Comparison of ENCODE assay signal across 12 cellular contexts in the genomic region with DNA sequence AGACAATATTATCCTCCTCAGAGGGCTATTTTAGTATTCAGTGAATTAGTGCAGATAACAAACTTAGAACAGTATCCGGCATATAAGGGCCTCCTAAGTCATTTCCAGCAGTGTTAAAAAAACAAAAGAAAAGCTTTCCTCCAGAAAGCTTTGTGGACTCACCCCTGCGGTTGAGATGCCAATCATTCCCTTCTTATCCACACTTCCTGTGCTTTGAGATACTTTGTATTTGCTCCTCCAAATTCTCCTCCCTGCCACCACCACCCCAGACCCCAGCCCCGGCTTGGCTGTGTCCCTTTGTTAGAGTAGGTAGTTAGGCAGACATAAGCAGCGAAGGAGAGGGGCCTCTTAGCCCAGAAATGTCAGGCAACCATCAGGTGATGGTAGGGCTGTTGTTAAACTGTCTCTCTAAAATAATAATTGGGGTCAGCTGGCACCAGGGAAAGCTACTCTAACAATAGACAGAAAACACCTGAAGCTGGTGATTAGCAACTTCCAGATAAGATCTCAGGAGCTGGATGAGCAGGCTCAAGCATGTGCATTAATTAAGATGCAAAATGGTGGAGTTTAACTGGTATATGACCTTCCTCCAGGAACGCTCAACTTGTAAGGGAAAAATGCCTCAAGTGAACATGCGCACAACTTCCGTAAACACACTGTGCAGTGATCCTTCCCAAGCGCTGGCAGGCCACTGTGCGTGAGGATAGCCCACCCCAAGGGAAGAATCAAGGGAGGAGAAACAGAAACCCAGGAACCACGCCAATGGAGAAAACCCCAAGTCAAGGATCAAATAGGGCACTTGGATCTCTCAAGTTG.
DNase-seq lines count a peak whose midpoint lies in the region; ATAC-seq and TF ChIP-seq lines count a peak whose summit lies in the region.
"Had no signal": no experiment of that assay in that cellular context is flagged by ENCODE, and none has a peak within 500 bp of the region (broad histone marks: within the 10 kb centered on the region; RNA-seq: fewer than 3 reads in every experiment).

No MANE protein-coding gene starts in this region.

- peaks cover 19% of the 10 kb centered on the region for H3K4me1 ChIP-seq in endodermal cell (ENCODE audit: control insufficient read depth, insufficient read depth, low read length)

- no peak for TF ChIP-seq CTCF in endodermal cell (conservative IDR thresholded peaks at IDR 0.05)

- DNase-seq in Daoy (ENCODE audit: low read depth) (peak; percentile 71), NCI-H1105 treated with DMSO at 0.1 percent for 48 hours (lab: John Stamatoyannopoulos, UW) (peak; percentile 74), endodermal cell (peak; percentile 87), mucosa of gallbladder (ENCODE audit: low spot score) (peak; percentile 47), DMS153 (lab: John Stamatoyannopoulos, UW) (no peak), T-helper 2 cell (no peak)
- no peak for DNase-seq in central memory CD4-positive, alpha-beta T cell
- DNase-seq: activated CD4-positive, alpha-beta T cell treated with anti-CD3 and anti-CD28 coated beads, Interleukin-2, amount 50 U/mL, for 1 hour; activated naive CD4-positive, alpha-beta T cell treated with anti-CD3 and anti-CD28 coated beads, Interleukin-2, amount 50 U/mL, for 16 hours; NCI-H1092; ovary had no signal

- H3K27me3 ChIP-seq in endodermal cell (ENCODE audit: control insufficient read depth, insufficient read depth, low read length, poor library complexity, severe bottlenecking) = no peaks in the 10 kb centered on the region
- H3K27me3 ChIP-seq: ovary had no signal

- H3K27ac ChIP-seq in endodermal cell (ENCODE audit: low read depth, low read length) = peak overlapping the region; percentile 87
- H3K27ac ChIP-seq: ovary had no signal

- WGBS in endodermal cell (ENCODE audit: insufficient coverage in 1 of 2, insufficient read length in 1 of 2), 2 experiments = 55 to 68% methylated on average over 9 to 10 of the region's 10 CpGs

- peaks cover 2% of the 10 kb centered on the region for H3K27me3 Mint-ChIP-seq in endodermal cell (ENCODE audit: insufficient read depth)

- H3K9me3 Mint-ChIP-seq in endodermal cell = peaks cover 20% of the 10 kb centered on the region

- peaks cover 3% of the 10 kb centered on the region for H3K36me3 Mint-ChIP-seq in endodermal cell (ENCODE audit: low read depth)

- peak overlapping the region; percentile 32 for H3K4me3 Mint-ChIP-seq in endodermal cell

- peak overlapping the region; percentile 56 for H3K4me3 ChIP-seq in endodermal cell (ENCODE audit: low read length)
- H3K4me3 ChIP-seq: ovary had no signal

- peaks cover 35% of the 10 kb centered on the region for H3K4me1 Mint-ChIP-seq in endodermal cell

- H3K9me3 ChIP-seq in endodermal cell (ENCODE audit: control insufficient read depth, low read length) = peaks cover 15% of the 10 kb centered on the region
- H3K9me3 ChIP-seq: ovary had no signal

- H3K9ac ChIP-seq in endodermal cell (ENCODE audit: extremely low read depth, low read length, poor library complexity, severe bottlenecking) = peak overlapping the region; percentile 4

- H3K36me3 ChIP-seq in endodermal cell (ENCODE audit: control insufficient read depth, insufficient read depth, low read length) = peaks cover under 1% of the 10 kb centered on the region
- H3K36me3 ChIP-seq: ovary had no signal

- H3K27ac Mint-ChIP-seq in endodermal cell = peak overlapping the region; percentile 97

- no peak for ATAC-seq in HG03439 (IDR thresholded peaks at IDR 0.05; ENCODE audit: unreplicated experiment)

Comparison
In these comparisons a context has a peak if more than half of its experiments do, and no peak if none do; other contexts are left out.
1. DNase-seq: peak in Daoy (single experiment), NCI-H1105 treated with DMSO at 0.1 percent for 48 hours (single experiment), endodermal cell (single experiment) and mucosa of gallbladder (single experiment); none in DMS153 (single experiment), central memory CD4-positive, alpha-beta T cell (single experiment) and T-helper 2 cell (0 of 5).